ENCODE assay signal across 8 cellular contexts in genomic region chr6:132812756-132813172, GRCh38. TPM values are rescaled to one million over a fixed set of nuclear protein-coding genes. Genes with fewer than 3 reads are reported as not detected.
A peak's percentile ranks its signal among the peaks of the same experiment; 100 is the strongest.
DNase-seq lines count a peak whose midpoint lies in the region; ATAC-seq and TF ChIP-seq lines count a peak whose summit lies in the region.

No MANE protein-coding gene starts in this region.

- peaks cover 40% of the 10 kb centered on the region for H3K36me3 Mint-ChIP-seq in activated naive CD4-positive, alpha-beta T cell treated with anti-CD3 and anti-CD28 coated beads for 36 hours (ENCODE audit: low read depth)
- peaks cover 38% of the 10 kb centered on the region for H3K36me3 Mint-ChIP-seq in activated T-helper 2 cell treated with anti-CD3 and anti-CD28 coated beads, Interferon-gamma antibody, Interleukin-2, Interleukin-4, amounts not matched to agents 10 μg/mL and 5 μg/mL and 100 μg/mL, durations not matched to agents 14 hours and 24 hours and 36 hours (ENCODE audit: low read depth)

- peak overlapping the region; percentile 94 for H3K4me3 Mint-ChIP-seq in activated naive CD4-positive, alpha-beta T cell treated with anti-CD3 and anti-CD28 coated beads for 36 hours
- peak overlapping the region; percentile 99 for H3K4me3 Mint-ChIP-seq in activated T-helper 2 cell treated with anti-CD3 and anti-CD28 coated beads, Interferon-gamma antibody, Interleukin-2, Interleukin-4, amounts not matched to agents 10 μg/mL and 5 μg/mL and 100 μg/mL, durations not matched to agents 14 hours and 24 hours and 36 hours (ENCODE audit: low read depth)

- H3K9me3 Mint-ChIP-seq in activated naive CD4-positive, alpha-beta T cell treated with anti-CD3 and anti-CD28 coated beads for 36 hours = no peaks in the 10 kb centered on the region
- no peaks in the 10 kb centered on the region for H3K9me3 Mint-ChIP-seq in activated T-helper 2 cell treated with anti-CD3 and anti-CD28 coated beads, Interferon-gamma antibody, Interleukin-2, Interleukin-4, amounts not matched to agents 10 μg/mL and 5 μg/mL and 100 μg/mL, durations not matched to agents 14 hours and 24 hours and 36 hours

- H3K27ac Mint-ChIP-seq in activated naive CD4-positive, alpha-beta T cell treated with anti-CD3 and anti-CD28 coated beads for 36 hours = peak overlapping the region; percentile 97
- peak overlapping the region; percentile 95 for H3K27ac Mint-ChIP-seq in activated T-helper 2 cell treated with anti-CD3 and anti-CD28 coated beads, Interferon-gamma antibody, Interleukin-2, Interleukin-4, amounts not matched to agents 10 μg/mL and 5 μg/mL and 100 μg/mL, durations not matched to agents 14 hours and 24 hours and 36 hours

- ATAC-seq in HG03196 (IDR thresholded peaks at IDR 0.05; ENCODE audit: unreplicated experiment) = peak; percentile 1

- intact Hi-C loops in activated naive CD4-positive, alpha-beta T cell treated with anti-CD3 and anti-CD28 coated beads for 36 hours (cut with micrococcal nuclease) = loop anchor here (1.0 to 10.0 kb wide), 3 partner anchors 143 to 1750 kb away; partner anchors contain the start of gene EPB41L2
- intact Hi-C loops in activated T-helper 2 cell treated with anti-CD3 and anti-CD28 coated beads, Interferon-gamma antibody, Interleukin-2, Interleukin-4, amounts not matched to agents 10 μg/mL and 5 μg/mL and 100 μg/mL, durations not matched to agents 14 hours and 24 hours and 36 hours (cut with micrococcal nuclease) = loop anchor here (5.0 kb wide), 1 partner anchor 140 kb away; no protein-coding TSS in a partner anchor
- intact Hi-C loops in testis (cut with DNase I; ENCODE audit: low total_unique reads) = no loop called here

- H3K27me3 Mint-ChIP-seq in activated naive CD4-positive, alpha-beta T cell treated with anti-CD3 and anti-CD28 coated beads for 36 hours (ENCODE audit: low read depth) = no peaks in the 10 kb centered on the region
- H3K27me3 Mint-ChIP-seq in activated T-helper 2 cell treated with anti-CD3 and anti-CD28 coated beads, Interferon-gamma antibody, Interleukin-2, Interleukin-4, amounts not matched to agents 10 μg/mL and 5 μg/mL and 100 μg/mL, durations not matched to agents 14 hours and 24 hours and 36 hours (ENCODE audit: low read depth) = peaks cover 30% of the 10 kb centered on the region

- H3K4me3 ChIP-seq in testis = peak overlapping the region; percentile 91 to 99

- H3K4me1 ChIP-seq in testis = peaks cover 13% of the 10 kb centered on the region

- no peak for TF ChIP-seq POLR2A in testis (IDR thresholded peaks at IDR 0.05)

- TF ChIP-seq CTCF in testis (IDR thresholded peaks at IDR 0.05) = no peak

- no peaks in the 10 kb centered on the region for H3K36me3 ChIP-seq in testis (ENCODE audit: low read depth, missing control alignments)

- H3K4me1 Mint-ChIP-seq in activated naive CD4-positive, alpha-beta T cell treated with anti-CD3 and anti-CD28 coated beads for 36 hours (ENCODE audit: low read depth) = peaks cover 22% of the 10 kb centered on the region
- H3K4me1 Mint-ChIP-seq in activated T-helper 2 cell treated with anti-CD3 and anti-CD28 coated beads, Interferon-gamma antibody, Interleukin-2, Interleukin-4, amounts not matched to agents 10 μg/mL and 5 μg/mL and 100 μg/mL, durations not matched to agents 14 hours and 24 hours and 36 hours (ENCODE audit: low read depth) = peaks cover 25% of the 10 kb centered on the region

- CTCF ChIA-PET in activated naive CD4-positive, alpha-beta T cell treated with anti-CD3 and anti-CD28 coated beads for 36 hours (lab: Charles Lee) = interaction anchor here (0.6 to 2.5 kb wide), 5 partner anchors 10 to 109 kb away, joined by 3 to 18 read pairs (median 6); partner anchors contain the start of gene SLC18B1

- WGBS in testis, 2 donors = 0 to 1% methylated on average over 5 of the region's 5 CpGs

- no peak for DNase-seq in activated naive CD4-positive, alpha-beta T cell treated with anti-CD3 and anti-CD28 coated beads for 36 hours
- no peak for DNase-seq in activated naive CD4-positive, alpha-beta T cell treated with anti-CD3 and anti-CD28 coated beads, Interleukin-2, amount 50 U/mL, for 16 hours
- DNase-seq in activated T-helper 2 cell treated with anti-CD3 and anti-CD28 coated beads, Interferon-gamma antibody, Interleukin-2, Interleukin-4, amounts not matched to agents 10 μg/mL and 5 μg/mL and 100 μg/mL, durations not matched to agents 14 hours and 24 hours and 36 hours (ENCODE audit: low spot score) = no peak
- DNase-seq in testis (no peak), retina (no peak), SKM-1 treated with dmso at 0.1 percent for 144 hours (lab: John Stamatoyannopoulos, UW; ENCODE audit: unreplicated experiment) (no peak)

- peak overlapping the region; percentile 75 for H3K27ac ChIP-seq in layer of hippocampus (ENCODE audit: low read depth, low read length)
- H3K27ac ChIP-seq in testis = peak overlapping the region; percentile 78 to 84

- no peaks in the 10 kb centered on the region for H3K27me3 ChIP-seq in layer of hippocampus (ENCODE audit: control insufficient read depth, insufficient read depth, low read length)
- H3K27me3 ChIP-seq in testis = no peaks in the 10 kb centered on the region

- no peaks in the 10 kb centered on the region for H3K9me3 ChIP-seq in testis

RNA-seq across cellular contexts. Expression of gene RPS12, which starts 1.6 kb away (rescaled TPM):
- 1,000 to 10,000 TPM; 2,152 to 2,208 TPM for total RNA-seq in activated naive CD4-positive, alpha-beta T cell treated with anti-CD3 and anti-CD28 coated beads for 36 hours
- total RNA-seq in activated T-helper 2 cell treated with anti-CD3 and anti-CD28 coated beads, Interferon-gamma antibody, Interleukin-2, Interleukin-4, amounts not matched to agents 10 μg/mL and 5 μg/mL and 100 μg/mL, durations not matched to agents 14 hours and 24 hours and 36 hours = 1,179 and 1,223 TPM in 2 replicates
- total RNA-seq in testis = 1,000 to 10,000 TPM in 1 of 2 donors, 100 to 1,000 TPM in 1; 451 to 1,185 TPM
- polyA plus RNA-seq in testis (ENCODE audit: insufficient read depth, low read depth, low replicate concordance) = 1,417 TPM

RNA-seq across cellular contexts. Expression of gene SLC18B1, which starts 14.3 kb away (rescaled TPM):
- 1 to 10 TPM; 5.1 to 6.1 TPM for total RNA-seq in activated naive CD4-positive, alpha-beta T cell treated with anti-CD3 and anti-CD28 coated beads for 36 hours
- 3.6 TPM in 2 replicates for total RNA-seq in activated T-helper 2 cell treated with anti-CD3 and anti-CD28 coated beads, Interferon-gamma antibody, Interleukin-2, Interleukin-4, amounts not matched to agents 10 μg/mL and 5 μg/mL and 100 μg/mL, durations not matched to agents 14 hours and 24 hours and 36 hours
- 1 to 10 TPM; 2.4 to 3.6 TPM for total RNA-seq in testis
- polyA plus RNA-seq in testis (ENCODE audit: insufficient read depth, low read depth, low replicate concordance) = 7.5 TPM

RNA-seq across cellular contexts. Expression of gene VNN2, which starts 55.1 kb away (rescaled TPM):
- 1 to 10 TPM; 7.3 to 7.8 TPM for total RNA-seq in activated naive CD4-positive, alpha-beta T cell treated with anti-CD3 and anti-CD28 coated beads for 36 hours
- 4.7 and 5.0 TPM in 2 replicates for total RNA-seq in activated T-helper 2 cell treated with anti-CD3 and anti-CD28 coated beads, Interferon-gamma antibody, Interleukin-2, Interleukin-4, amounts not matched to agents 10 μg/mL and 5 μg/mL and 100 μg/mL, durations not matched to agents 14 hours and 24 hours and 36 hours
- under 1 TPM; 0.31 to 0.47 TPM for total RNA-seq in testis
- polyA plus RNA-seq in testis (ENCODE audit: insufficient read depth, low read depth, low replicate concordance) = 2.0 TPM
